23 cellular contexts compared by ENCODE assay signal in genomic region chr11:10158461-10158860, GRCh38.
DNase-seq lines count a peak whose midpoint lies in the region; ATAC-seq and TF ChIP-seq lines count a peak whose summit lies in the region.
"Had no signal": no experiment of that assay in that cellular context is flagged by ENCODE, and none has a peak within 500 bp of the region (broad histone marks: within the 10 kb centered on the region; RNA-seq: fewer than 3 reads in every experiment).

No MANE protein-coding gene starts in this region.

- no peak overlapping the region for H3K4me3 Mint-ChIP-seq in MCF 10A (ENCODE audit: unreplicated experiment)
- H3K4me3 Mint-ChIP-seq in activated T-helper 17 cell treated with anti-CD3 and anti-CD28 coated beads, Interleukin-2, amount 50 U/mL, for 72 hours, result no peak overlapping the region
- H3K4me3 Mint-ChIP-seq: CD4-positive, CD25-positive, alpha-beta regulatory T cell; GM23338 had no signal

- H3K36me3 ChIP-seq in mammary epithelial cell (ENCODE audit: insufficient read depth, low read length), result no peaks in the 10 kb centered on the region
- H3K36me3 ChIP-seq: BE2C had no signal

- no peak overlapping the region for H3K27ac Mint-ChIP-seq in MCF 10A (ENCODE audit: low read depth, unreplicated experiment)
- no peak overlapping the region for H3K27ac Mint-ChIP-seq in activated T-helper 17 cell treated with anti-CD3 and anti-CD28 coated beads, Interleukin-2, amount 50 U/mL, for 72 hours
- H3K27ac Mint-ChIP-seq: CD4-positive, CD25-positive, alpha-beta regulatory T cell; GM23338 had no signal

- no peaks in the 10 kb centered on the region for H3K27me3 ChIP-seq in mammary epithelial cell (ENCODE audit: insufficient read depth, low read length)
- H3K27me3 ChIP-seq: BE2C had no signal

- peaks cover 10% of the 10 kb centered on the region for H3K4me1 ChIP-seq in mammary epithelial cell (ENCODE audit: insufficient read depth, low read length)
- H3K4me1 ChIP-seq: BE2C had no signal

- ATAC-seq in activated T-helper 17 cell treated with anti-CD3 and anti-CD28 coated beads, Interleukin-2, amount 50 U/mL, for 72 hours (replicated peaks), result peak; percentile 80
- ATAC-seq in GM21737 (IDR thresholded peaks at IDR 0.05; ENCODE audit: unreplicated experiment), result no peak
- ATAC-seq: GM12878, GM23338, Panc1, Right ventricle myocardium inferior had no signal

- CTCF ChIA-PET in mammary epithelial cell (lab: Charles Lee; ENCODE audit: low non-redundant PET) (no interaction called here), MCF 10A (lab: Yijun Ruan, JAX) (no interaction called here)

- no TSS peak for BruUV-seq in mammary epithelial cell (replicated peaks; lab: Mats Ljungman, UMichigan)
- BruUV-seq in MCF 10A (replicated peaks; lab: Mats Ljungman, UMichigan), result no TSS peak

- peaks cover 4% of the 10 kb centered on the region for H3K36me3 Mint-ChIP-seq in MCF 10A (ENCODE audit: insufficient read depth, unreplicated experiment)
- no peaks in the 10 kb centered on the region for H3K36me3 Mint-ChIP-seq in activated T-helper 17 cell treated with anti-CD3 and anti-CD28 coated beads, Interleukin-2, amount 50 U/mL, for 72 hours (ENCODE audit: low read depth)

- in situ Hi-C loops in mammary epithelial cell (cut with MboI; ENCODE audit: low sequenced_read_pairs in 2 of 2), result no loop called here

- H3K9me3 ChIP-seq in mammary epithelial cell (replicated peaks; ENCODE audit: insufficient read depth, low read length), result no peaks in the 10 kb centered on the region
- H3K9me3 ChIP-seq: BE2C, Caco-2 had no signal

- intact Hi-C loops in mammary epithelial cell (cut with micrococcal nuclease), result no loop called here
- intact Hi-C loops in MCF 10A (cut with micrococcal nuclease), result no loop called here

- H3K9me3 Mint-ChIP-seq in MCF 10A (ENCODE audit: unreplicated experiment), result peaks cover 17% of the 10 kb centered on the region
- peaks cover 11% of the 10 kb centered on the region for H3K9me3 Mint-ChIP-seq in activated T-helper 17 cell treated with anti-CD3 and anti-CD28 coated beads, Interleukin-2, amount 50 U/mL, for 72 hours

- no peak overlapping the region for H3K9ac ChIP-seq in mammary epithelial cell (ENCODE audit: insufficient read depth, low read length)

- H3K27me3 Mint-ChIP-seq in MCF 10A (ENCODE audit: insufficient read depth, unreplicated experiment), result no peaks in the 10 kb centered on the region
- no peaks in the 10 kb centered on the region for H3K27me3 Mint-ChIP-seq in activated T-helper 17 cell treated with anti-CD3 and anti-CD28 coated beads, Interleukin-2, amount 50 U/mL, for 72 hours
- H3K27me3 Mint-ChIP-seq: CD4-positive, CD25-positive, alpha-beta regulatory T cell had no signal

- POLR2A ChIA-PET in MCF 10A (lab: Yijun Ruan, JAX), result interaction anchor here (0.8 to 1.5 kb wide), 2 partner anchors 8 to 865 kb away, joined by 3 to 4 read pairs; no protein-coding TSS in a partner anchor

- no peak overlapping the region for H3K27ac ChIP-seq in mammary epithelial cell (ENCODE audit: insufficient read depth, low read depth, low read length)

- TF ChIP-seq CTCF in mammary epithelial cell (conservative IDR thresholded peaks at IDR 0.05 in 1 of 2, IDR thresholded peaks at IDR 0.05 in 1 of 2; ENCODE audit: extremely low read depth in 1 of 2, insufficient read depth in 1 of 2, low read depth in 1 of 2, low read length in 2 of 2), result no peak
- TF ChIP-seq CTCF in MCF 10A (IDR thresholded peaks at IDR 0.05; ENCODE audit: unreplicated experiment), result no peak
- no peak for TF ChIP-seq CTCF in fibroblast of mammary gland (conservative IDR thresholded peaks at IDR 0.05; ENCODE audit: control insufficient read depth, insufficient read depth, low read depth, low read length)

- H3K4me3 ChIP-seq in mammary epithelial cell (replicated peaks in 1 of 3; ENCODE audit: insufficient read depth in 1 of 3, low read depth in 2 of 3, low read length in 3 of 3) (no peak overlapping the region), fibroblast of mammary gland (ENCODE audit: control insufficient read depth, low read depth, low read length) (no peak overlapping the region)
- H3K4me3 ChIP-seq: GM12878, GM23338 had no signal

- H4K20me1 ChIP-seq in mammary epithelial cell (ENCODE audit: insufficient read depth, low read length), result no peaks in the 10 kb centered on the region

- H3K79me2 ChIP-seq in mammary epithelial cell (ENCODE audit: insufficient read depth, low read length), result peaks cover 24% of the 10 kb centered on the region

- dilution Hi-C loops in mammary epithelial cell (cut with HindIII; ENCODE audit: low sequenced_read_pairs), result no loop called here

- DNase-seq in mammary epithelial cell (peak; percentile 20), MCF 10A (ENCODE audit: unreplicated experiment) (no peak), fibroblast of mammary gland (ENCODE audit: low read depth) (peak; percentile 33), globus pallidus (ENCODE audit: low spot score) (no peak), NCI-H187 (lab: John Stamatoyannopoulos, UW) (no peak)
- DNase-seq in activated naive CD4-positive, alpha-beta T cell treated with Interleukin-2 at 50 U/mL for 16 hours, result no peak
- DNase-seq: 8988T; BE2C; Caco-2; CD4-positive, CD25-positive, alpha-beta regulatory T cell; DMS153; KBM-7; MV-4-11; NCI-H1417; NCI-H187 treated with DMSO at 0.1 percent for 48 hours; NCI-H226; NCI-H524 had no signal

- peaks cover 19% of the 10 kb centered on the region for H3K4me1 Mint-ChIP-seq in MCF 10A (ENCODE audit: insufficient read depth, unreplicated experiment)
- peaks cover 6% of the 10 kb centered on the region for H3K4me1 Mint-ChIP-seq in activated T-helper 17 cell treated with anti-CD3 and anti-CD28 coated beads, Interleukin-2, amount 50 U/mL, for 72 hours
- H3K4me1 Mint-ChIP-seq: CD4-positive, CD25-positive, alpha-beta regulatory T cell had no signal

- no peak overlapping the region for H2AFZ ChIP-seq in mammary epithelial cell (ENCODE audit: low read depth, low read length)
- H2AFZ ChIP-seq: GM23338 had no signal

- H3K4me2 ChIP-seq in mammary epithelial cell (ENCODE audit: insufficient read depth, low read depth, low read length), result no peak overlapping the region
- H3K4me2 ChIP-seq: GM23338 had no signal

Comparison
In these comparisons a context has a peak if more than half of its experiments do, and no peak if none do; other contexts are left out.
1. DNase-seq: peak in mammary epithelial cell (single experiment) and fibroblast of mammary gland (single experiment); none in MCF 10A (single experiment), activated naive CD4-positive, alpha-beta T cell treated with Interleukin-2 at 50 U/mL for 16 hours (single experiment), globus pallidus (single experiment) and NCI-H187 (0 of 2).